Comparison of ENCODE assay signal across 1 cellular context in genomic region chr13:51581148-51581820, GRCh38.
TF ChIP-seq lines count a peak whose summit lies in the region.

No MANE protein-coding gene starts in this region.

TF ChIP-seq in liver, 16 proteins besides CTCF, POLR2A, EP300 and RAD21 (continued from another document):
- TF ChIP-seq ZBTB33 (IDR thresholded peaks at IDR 0.05) (no peak), MAX (IDR thresholded peaks at IDR 0.05) (no peak)
